9 cellular contexts compared by ENCODE assay signal in the genomic region with DNA sequence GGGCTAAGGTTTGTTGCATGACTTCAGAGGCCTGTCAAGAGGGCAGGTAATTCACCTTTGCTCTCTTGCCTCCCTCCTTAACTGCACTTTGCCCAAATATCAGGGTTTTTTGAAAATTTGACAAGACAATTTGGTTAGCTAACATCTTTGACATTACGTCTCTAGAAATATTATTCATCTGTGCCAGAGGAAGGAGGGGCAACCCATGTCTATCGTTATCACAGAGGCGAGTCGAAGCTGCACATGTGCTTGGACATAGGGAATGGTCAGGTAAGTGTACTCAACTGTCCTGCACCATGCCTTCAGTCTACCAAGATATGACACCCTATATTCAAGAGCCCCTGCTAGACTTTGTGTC. TPM values are rescaled to one million over a fixed set of nuclear protein-coding genes. Genes with fewer than 3 reads are reported as not detected.
DNase-seq lines count a peak whose midpoint lies in the region; ATAC-seq and TF ChIP-seq lines count a peak whose summit lies in the region.
"Had no signal": no experiment of that assay in that cellular context is flagged by ENCODE, and none has a peak within 500 bp of the region (broad histone marks: within the 10 kb centered on the region; RNA-seq: fewer than 3 reads in every experiment).

No MANE protein-coding gene starts in this region.

- no peak overlapping the region for H4K5ac ChIP-seq in IMR-90 (ENCODE audit: low read depth, low read length)

- peak overlapping the region; percentile 9 for H4K91ac ChIP-seq in IMR-90 (ENCODE audit: insufficient read depth, low read depth, low read length)

- 0 out of 2 replicates have a peak overlapping the region, but pooled peaks have one; percentile 11 for H3K23ac ChIP-seq in IMR-90 (ENCODE audit: low read depth, low read length)

- H2AFZ ChIP-seq in ACC112 (ENCODE audit: low read length, unreplicated experiment) (no peak overlapping the region), IMR-90 (replicated peaks; ENCODE audit: low read length, poor library complexity) (no peak overlapping the region), mammary epithelial cell (ENCODE audit: low read depth, low read length) (no peak overlapping the region)

- H3K27me3 Mint-ChIP-seq in naive thymus-derived CD8-positive, alpha-beta T cell = no peaks in the 10 kb centered on the region

- ATAC-seq in IMR-90 (ENCODE audit: low read depth) = no peak
- no peak for ATAC-seq in naive thymus-derived CD8-positive, alpha-beta T cell

- no peak overlapping the region for H3K18ac ChIP-seq in IMR-90 (ENCODE audit: low read depth, low read length)

- H3K79me1 ChIP-seq in IMR-90 (ENCODE audit: low read depth in 1 of 2, low read length in 2 of 2) = peaks cover 36 to 61% of the 10 kb centered on the region in 2 experiments

- H3K27ac Mint-ChIP-seq in naive thymus-derived CD8-positive, alpha-beta T cell = peak overlapping the region; percentile 80 to 96 (median 94)

- H3K4me3 ChIP-seq in ACC112 (ENCODE audit: low read depth, low read length) (peak overlapping the region; percentile 67), IMR-90 (ENCODE audit: insufficient read depth, low read depth, low read length) (no peak overlapping the region), mammary epithelial cell (replicated peaks in 1 of 3; ENCODE audit: insufficient read depth in 1 of 3, low read depth in 2 of 3, low read length in 3 of 3) (no peak overlapping the region)

- H3K36me3 Mint-ChIP-seq in naive thymus-derived CD8-positive, alpha-beta T cell = peaks cover 0 to 37% (median 0%) of the 10 kb centered on the region in 3 donors

- H3K9me3 Mint-ChIP-seq in naive thymus-derived CD8-positive, alpha-beta T cell = no peaks in the 10 kb centered on the region

- H2BK15ac ChIP-seq in IMR-90 (ENCODE audit: low read depth, low read length) = peak overlapping the region; percentile 49; the same call in 1 of the 3 replicates

- H3K4ac ChIP-seq in IMR-90 (ENCODE audit: low read depth, low read length) = peak overlapping the region; percentile 54; the same call in 1 of the 2 replicates

- intact Hi-C loops in IMR-90 (cut with micrococcal nuclease) (loop anchor here (1.0 to 10.0 kb wide), 5 partner anchors 87 to 593 kb away; a partner anchor contains a TSS), mammary epithelial cell (cut with micrococcal nuclease) (loop anchor here (1.0 to 5.0 kb wide), 5 partner anchors 45 to 592 kb away; no protein-coding TSS in a partner anchor)

- H3K4me3 Mint-ChIP-seq in naive thymus-derived CD8-positive, alpha-beta T cell = peak overlapping the region in 9 of 10 donors; percentile 77 to 89 (median 83)

- no peak overlapping the region; the same call in 1 of the 2 replicates for H3K4me2 ChIP-seq in IMR-90 (ENCODE audit: low read depth, low read length)
- H3K4me2 ChIP-seq in mammary epithelial cell (ENCODE audit: insufficient read depth, low read depth, low read length) = peak overlapping the region; percentile 77

- H4K8ac ChIP-seq in IMR-90 (ENCODE audit: low read depth in 2 of 2, low read length in 2 of 2) = no peak overlapping the region; a peak in 1 of 4 replicates

- peaks cover 19% of the 10 kb centered on the region; the same call in 1 of the 2 replicates for H3K9me1 ChIP-seq in IMR-90 (ENCODE audit: insufficient read depth, low read length)

- CTCF ChIA-PET in IMR-90 (lab: Yijun Ruan, JAX) (interaction anchor here (1.1 to 1.8 kb wide), 4 partner anchors 27 to 223 kb away, joined by 3 to 8 read pairs (median 4); no protein-coding TSS in a partner anchor), mammary epithelial cell (lab: Charles Lee; ENCODE audit: low non-redundant PET) (interaction anchor here (0.9 to 2.2 kb wide), 2 partner anchors 45 to 147 kb away, joined by 6 to 11 read pairs; no protein-coding TSS in a partner anchor), RWPE1 (lab: Yijun Ruan, JAX) (interaction anchor here (0.6 to 1.9 kb wide), 9 partner anchors 9 to 637 kb away, joined by 3 to 10 read pairs (median 3); no protein-coding TSS in a partner anchor)

- H3K27me3 ChIP-seq in ACC112 (ENCODE audit: insufficient read depth, low read length) (no peaks in the 10 kb centered on the region), IMR-90 (ENCODE audit: control insufficient read depth, insufficient read depth, low read length) (no peaks in the 10 kb centered on the region), mammary epithelial cell (ENCODE audit: insufficient read depth, low read length) (no peaks in the 10 kb centered on the region)

- no peak for TF ChIP-seq CTCF in IMR-90 (conservative IDR thresholded peaks at IDR 0.05; ENCODE audit: low read depth, low read length)
- TF ChIP-seq CTCF in mammary epithelial cell (conservative IDR thresholded peaks at IDR 0.05 in 1 of 2, IDR thresholded peaks at IDR 0.05 in 1 of 2; ENCODE audit: extremely low read depth in 1 of 2, insufficient read depth in 1 of 2, low read depth in 1 of 2, low read length in 2 of 2) = no peak
- TF ChIP-seq CTCF in GM20000 (IDR thresholded peaks at IDR 0.05; ENCODE audit: extremely low read depth, missing control alignments) = no peak
- no peak; the same call in none of the 2 replicates for TF ChIP-seq CTCF in RWPE1 (conservative IDR thresholded peaks at IDR 0.05; ENCODE audit: low read depth)

- H2AK5ac ChIP-seq in IMR-90 (ENCODE audit: low read depth, low read length) = peak overlapping the region; percentile 92; the same call in 1 of the 2 replicates

- peaks cover 12 to 35% (median 32%) of the 10 kb centered on the region in 4 donors for H3K4me1 Mint-ChIP-seq in naive thymus-derived CD8-positive, alpha-beta T cell

- H3K4me1 ChIP-seq in ACC112 (ENCODE audit: control insufficient read depth, insufficient read depth, low read length, unreplicated experiment) (peaks cover 42% of the 10 kb centered on the region), IMR-90 (ENCODE audit: control insufficient read depth, insufficient read depth, low read length) (peaks cover 22% of the 10 kb centered on the region), mammary epithelial cell (ENCODE audit: insufficient read depth, low read length) (peaks cover 50% of the 10 kb centered on the region)

- no peak overlapping the region for H2BK20ac ChIP-seq in IMR-90 (ENCODE audit: low read depth, low read length)

- H3K9me3 ChIP-seq in IMR-90 (ENCODE audit: control insufficient read depth, insufficient read depth, low read length) (no peaks in the 10 kb centered on the region), mammary epithelial cell (replicated peaks; ENCODE audit: insufficient read depth, low read length) (no peaks in the 10 kb centered on the region)

- H3K27ac ChIP-seq in ACC112 (ENCODE audit: low read depth, low read length) (no peak overlapping the region), IMR-90 (ENCODE audit: insufficient read depth, low read length) (peak overlapping the region; percentile 36; the same call in 1 of the 2 replicates), mammary epithelial cell (ENCODE audit: insufficient read depth, low read depth, low read length) (no peak overlapping the region), RWPE1 (no peak overlapping the region)

- H3K36me3 ChIP-seq in ACC112 (ENCODE audit: insufficient read depth, low read length) = peaks cover 21% of the 10 kb centered on the region; the same call in 1 of the 2 replicates
- peaks cover 17% of the 10 kb centered on the region for H3K36me3 ChIP-seq in IMR-90 (ENCODE audit: control insufficient read depth, insufficient read depth, low read length)
- H3K36me3 ChIP-seq in mammary epithelial cell (ENCODE audit: insufficient read depth, low read length) = peaks cover 12% of the 10 kb centered on the region

- no TSS peak for BruUV-seq in IMR-90 (replicated peaks; lab: Mats Ljungman, UMichigan)
- BruUV-seq in mammary epithelial cell (replicated peaks; lab: Mats Ljungman, UMichigan) = no TSS peak

- no peak overlapping the region for H2AK9ac ChIP-seq in IMR-90 (replicated peaks; ENCODE audit: low read depth, low read length, poor library complexity)

- H4K20me1 ChIP-seq in IMR-90 (ENCODE audit: insufficient read depth, low read length) (peaks cover 3% of the 10 kb centered on the region; the same call in 1 of the 2 replicates), mammary epithelial cell (ENCODE audit: insufficient read depth, low read length) (no peaks in the 10 kb centered on the region)

- no peak overlapping the region for H2BK120ac ChIP-seq in IMR-90 (ENCODE audit: low read depth, low read length)

- dilution Hi-C loops in IMR-90 (cut with HindIII; ENCODE audit: low sequenced_read_pairs, unreplicated experiment) = no loop called here
- dilution Hi-C loops in mammary epithelial cell (cut with HindIII; ENCODE audit: low sequenced_read_pairs) = no loop called here

- no peak for TF ChIP-seq RAD21 in IMR-90 (IDR thresholded peaks at IDR 0.05; ENCODE audit: low read length)

- H3K14ac ChIP-seq in IMR-90 (replicated peaks; ENCODE audit: low read depth, low read length) = no peak overlapping the region

- TF ChIP-seq POLR2A in IMR-90 (IDR thresholded peaks at IDR 0.05; ENCODE audit: low read depth, low read length) = no peak

- H2BK5ac ChIP-seq in IMR-90 (ENCODE audit: low read depth, low read length, poor library complexity, severe bottlenecking) = no peak overlapping the region

- in situ Hi-C loops in IMR-90 (cut with MboI; ENCODE audit: low sequenced_read_pairs) (loop anchor here (5.0 kb wide), 2 partner anchors 43 to 223 kb away; no protein-coding TSS in a partner anchor), mammary epithelial cell (cut with MboI; ENCODE audit: low sequenced_read_pairs in 2 of 2) (loop anchor here in 1 of 2 donors (5.0 kb wide), 1 partner anchor 102 kb away; a partner anchor contains a TSS)

- H3K56ac ChIP-seq in IMR-90 (ENCODE audit: extremely low read depth, insufficient read depth, low read length) = no peak overlapping the region

- no peak overlapping the region; the same call in 1 of the 2 replicates for H3K9ac ChIP-seq in IMR-90 (ENCODE audit: low read depth, low read length)
- no peak overlapping the region for H3K9ac ChIP-seq in mammary epithelial cell (ENCODE audit: insufficient read depth, low read length)

- DNase-seq in IMR-90 (no peak), mammary epithelial cell (no peak), kidney glomerular epithelial cell (lab: John Stamatoyannopoulos, UW) (no peak), GM20000 (ENCODE audit: low spot score) (no peak), DMS79 (lab: John Stamatoyannopoulos, UW) (no peak), RWPE1 (ENCODE audit: low spot score) (no peak)
- DNase-seq in naive thymus-derived CD8-positive, alpha-beta T cell = no peak

- peaks cover 26% of the 10 kb centered on the region for H3K79me2 ChIP-seq in ACC112 (ENCODE audit: control insufficient read depth, insufficient read depth, low read length, unreplicated experiment)
- peaks cover 41% of the 10 kb centered on the region for H3K79me2 ChIP-seq in mammary epithelial cell (ENCODE audit: insufficient read depth, low read length)

- POLR2A ChIA-PET in IMR-90 (lab: Charles Lee; ENCODE audit: unreplicated experiment) (interaction anchor here (0.6 to 2.0 kb wide), 3 partner anchors 45 to 162 kb away, joined by 3 to 4 read pairs (median 3); no protein-coding TSS in a partner anchor), RWPE1 (lab: Yijun Ruan, JAX; ENCODE audit: low non-redundant PET) (no interaction called here)
- POLR2A ChIA-PET in naive thymus-derived CD8-positive, alpha-beta T cell (lab: Charles Lee) = interaction anchor here (0.6 to 1.4 kb wide), 4 partner anchors 34 to 226 kb away, joined by 3 to 4 read pairs (median 3); no protein-coding TSS in a partner anchor

- no CpG with 5 or more reads among the region's 4 CpGs for WGBS in IMR-90 (ENCODE audit: extremely low coverage in 2 of 2, insufficient read length in 1 of 2), 2 experiments
- 28% methylated on average over 4 of the region's 4 CpGs for WGBS in mammary epithelial cell (ENCODE audit: low coverage, missing lambda C conversion rate)

RNA-seq across cellular contexts. Expression of a gene that starts 3.7 kb away (rescaled TPM):
- total RNA-seq in IMR-90 (2012; rRNA removed) (27.8 and 33.9 TPM in 2 replicates), mammary epithelial cell (10 to 100 TPM; 31.7 to 35.2 TPM)
- polyA plus RNA-seq in IMR-90 (2012; rRNA removed) (30.6 and 36.0 TPM in 2 replicates), mammary epithelial cell (40.5 TPM)
- 41.0 and 45.6 TPM in 2 replicates for polyA plus RNA-seq in IMR-90 (2012; cell fraction: cytosol; rRNA removed)
- polyA plus RNA-seq in IMR-90 (2012; cell fraction: nucleus; rRNA removed; ENCODE audit: low replicate concordance) = 18.1 and 30.7 TPM in 2 replicates
- 21.3 TPM for polyA minus RNA-seq in mammary epithelial cell
- 10 to 100 TPM; 17.1 to 17.6 TPM for total RNA-seq in naive thymus-derived CD8-positive, alpha-beta T cell
- 10 to 100 TPM; 14.9 to 18.0 (median 15.7) TPM for polyA plus RNA-seq in naive thymus-derived CD8-positive, alpha-beta T cell

RNA-seq across cellular contexts. Expression of a gene that starts 18.1 kb away (rescaled TPM):
- not detected in 2 replicates for total RNA-seq in IMR-90 (2012; rRNA removed)
- polyA plus RNA-seq in IMR-90 (2012; rRNA removed) = not detected in 2 replicates
- not detected in 2 replicates for polyA plus RNA-seq in IMR-90 (2012; cell fraction: cytosol; rRNA removed)
- not detected in 2 replicates for polyA plus RNA-seq in IMR-90 (2012; cell fraction: nucleus; rRNA removed; ENCODE audit: low replicate concordance)
- total RNA-seq in mammary epithelial cell = not detected
- not detected for polyA plus RNA-seq in mammary epithelial cell
- polyA minus RNA-seq in mammary epithelial cell = not detected
- not detected for total RNA-seq in naive thymus-derived CD8-positive, alpha-beta T cell
- under 1 TPM in 1 of 3 donors, not detected in 2; 0.09 TPM for polyA plus RNA-seq in naive thymus-derived CD8-positive, alpha-beta T cell
- total RNA-seq: glomerular endothelial cell had no signal

RNA-seq across cellular contexts. Expression of a gene that starts 28.2 kb away (rescaled TPM):
- total RNA-seq in IMR-90 (2012; rRNA removed) = not detected in 2 replicates
- polyA plus RNA-seq in IMR-90 (2012; rRNA removed) = not detected in 2 replicates
- polyA plus RNA-seq in IMR-90 (2012; cell fraction: cytosol; rRNA removed) = not detected in 2 replicates
- not detected in 2 replicates for polyA plus RNA-seq in IMR-90 (2012; cell fraction: nucleus; rRNA removed; ENCODE audit: low replicate concordance)
- not detected for total RNA-seq in mammary epithelial cell
- not detected for polyA plus RNA-seq in mammary epithelial cell
- not detected for polyA minus RNA-seq in mammary epithelial cell
- not detected for total RNA-seq in naive thymus-derived CD8-positive, alpha-beta T cell
- polyA plus RNA-seq in naive thymus-derived CD8-positive, alpha-beta T cell = not detected
- total RNA-seq: glomerular endothelial cell had no signal

RNA-seq across cellular contexts. Expression of a gene that starts 49.6 kb away (rescaled TPM):
- total RNA-seq in IMR-90 (2012; rRNA removed) = 25.6 and 40.0 TPM in 2 replicates
- 20.3 and 24.6 TPM in 2 replicates for polyA plus RNA-seq in IMR-90 (2012; rRNA removed)
- 9.2 and 10.0 TPM in 2 replicates for polyA plus RNA-seq in IMR-90 (2012; cell fraction: cytosol; rRNA removed)
- polyA plus RNA-seq in IMR-90 (2012; cell fraction: nucleus; rRNA removed; ENCODE audit: low replicate concordance) = 2.2 and 8.8 TPM in 2 replicates
- total RNA-seq in mammary epithelial cell = 10 to 100 TPM; 37.8 to 52.7 TPM
- 29.7 TPM for polyA plus RNA-seq in mammary epithelial cell
- 3.3 TPM for polyA minus RNA-seq in mammary epithelial cell
- total RNA-seq in naive thymus-derived CD8-positive, alpha-beta T cell = 10 to 100 TPM; 31.6 to 32.7 TPM
- 100 to 1,000 TPM in 1 of 3 donors, 10 to 100 TPM in 2; 80.3 to 103 (median 90.6) TPM for polyA plus RNA-seq in naive thymus-derived CD8-positive, alpha-beta T cell
